In genomic region chr7:106392144-106392543, GRCh38 we compare ENCODE assay signal across 32 cellular contexts.
"Had no signal": no experiment of that assay in that cellular context is flagged by ENCODE, and none has a peak within 500 bp of the region (broad histone marks: within the 10 kb centered on the region; RNA-seq: fewer than 3 reads in every experiment).

No MANE protein-coding gene starts in this region.

- DNase-seq: activated B cell treated with CpG ODN at 0.5 μM for 24 hours; activated CD4-positive, alpha-beta memory T cell treated with anti-CD3 and anti-CD28 coated beads for 36 hours; activated CD4-positive, alpha-beta T cell treated with anti-CD3 and anti-CD28 coated beads for 4 hours; activated CD4-positive, alpha-beta T cell treated with anti-CD3 and anti-CD28 coated beads, Interleukin-2, amount 10 ng/mL, durations not matched to agents 24 days and 14 days; activated CD4-positive, alpha-beta T cell treated with anti-CD3 and anti-CD28 coated beads, Interleukin-2, amount 50 U/mL, for 1 hour; activated CD4-positive, alpha-beta T cell treated with anti-CD3 and anti-CD28 coated beads, Interleukin-2, amount 50 U/mL, for 4 hours; activated CD4-positive, CD25-positive, alpha-beta regulatory T cell treated with anti-CD3 and anti-CD28 coated beads, Interleukin-2, amount 50 U/mL, for 72 hours; activated CD8-positive, alpha-beta memory T cell treated with anti-CD3 and anti-CD28 coated beads, Interleukin-2, amount 50 U/mL, for 4 hours; activated CD8-positive, alpha-beta T cell treated with anti-CD3 and anti-CD28 coated beads for 36 hours; activated effector memory CD4-positive, alpha-beta T cell treated with anti-CD3 and anti-CD28 coated beads, Interleukin-2, amount 50 U/mL, for 16 hours; activated gamma-delta T cell treated with Interleukin-2 at 50 U/mL for 16 hours; activated naive CD4-positive, alpha-beta T cell; activated naive CD4-positive, alpha-beta T cell treated with anti-CD3 and anti-CD28 coated beads for 36 hours; activated naive CD4-positive, alpha-beta T cell treated with anti-CD3 and anti-CD28 coated beads, Interleukin-2, amount 50 U/mL, for 16 hours; activated naive CD8-positive, alpha-beta T cell treated with anti-CD3 and anti-CD28 coated beads for 36 hours; activated T-cell treated with anti-CD3 and anti-CD28 coated beads for 4 hours; activated T-cell treated with anti-CD3 and anti-CD28 coated beads, Interleukin-2, amount 50 U/mL, for 1 hour; activated T-cell treated with anti-CD3 and anti-CD28 coated beads, Interleukin-2, amount 50 U/mL, for 4 hours; activated T-cell treated with anti-CD3 and anti-CD28 coated beads, Interleukin-2, amount 50 U/mL, for 72 hours; adrenal gland; amniotic stem cell; aorta; body of pancreas; brain microvascular endothelial cell; central memory CD4-positive, alpha-beta T cell; T-helper 2 cell; T-helper 9 cell had no signal

- H3K36me3 ChIP-seq: adrenal gland, brain microvascular endothelial cell, breast epithelium had no signal

- H3K4me1 ChIP-seq: adrenal gland, body of pancreas, breast epithelium had no signal

- H3K4me3 ChIP-seq: adrenal gland, body of pancreas, breast epithelium had no signal

- H3K9me3 ChIP-seq: adrenal gland, body of pancreas, breast epithelium had no signal

- H3K27ac ChIP-seq: adrenal gland, body of pancreas, brain microvascular endothelial cell, breast epithelium, VCaP had no signal

- H3K27me3 ChIP-seq: adrenal gland, body of pancreas, brain microvascular endothelial cell, breast epithelium had no signal

- ATAC-seq: activated CD8-positive, alpha-beta T cell treated with anti-CD3 and anti-CD28 coated beads for 36 hours; activated naive CD4-positive, alpha-beta T cell treated with anti-CD3 and anti-CD28 coated beads, Interleukin-2, amount 50 U/mL, for 72 hours; activated T-cell treated with anti-CD3 and anti-CD28 coated beads, Interleukin-2, amount 50 U/mL, for 72 hours; body of pancreas had no signal

- FAIRE-seq: astrocyte, TTC549 had no signal
